21 cellular contexts compared by ENCODE assay signal in genomic region chr7:6237730-6238129, GRCh38.
"Had no signal": no experiment of that assay in that cellular context is flagged by ENCODE, and none has a peak within 500 bp of the region (broad histone marks: within the 10 kb centered on the region; RNA-seq: fewer than 3 reads in every experiment).

No MANE protein-coding gene starts in this region.

- H3K27ac ChIP-seq: colonic mucosa, hepatocyte, sigmoid colon, skin epidermis, testis, tibial nerve, upper lobe of right lung had no signal

- H3K4me1 ChIP-seq: testis had no signal

- H3K36me3 ChIP-seq: colonic mucosa, sigmoid colon, tibial nerve, upper lobe of right lung had no signal

- H3K4me3 ChIP-seq: colonic mucosa, hepatocyte, lung, sigmoid colon, skin epidermis, testis, tibial nerve, upper lobe of right lung had no signal

- H3K4me2 ChIP-seq: hepatocyte had no signal

- H3K27me3 ChIP-seq: colonic mucosa, hepatocyte, sigmoid colon, testis, tibial nerve, upper lobe of right lung had no signal

- FAIRE-seq: endothelial cell of umbilical vein, kidney had no signal

- DNase-seq: colonic mucosa; dermis blood vessel endothelial cell; endodermal cell; foreskin melanocyte; kidney; left cardiac atrium; left ventricle myocardium superior; mesenchymal stem cell; midbrain; sigmoid colon; stimulated activated CD4-positive, alpha-beta T cell treated with anti-CD3 and anti-CD28 coated beads, Interleukin-2, amount 100 ng/mL, for 24 hours; stimulated activated CD4-positive, alpha-beta T cell treated with anti-CD3 and anti-CD28 coated beads, Interleukin-4, amount 100 ng/mL, for 4 hours; stimulated activated naive B cell treated with anti-CD40 and anti-IgM and Interleukin-4, amounts not matched to agents 10 μg/mL and 1 μg/mL and 100 μg/mL, for 72 hours; stimulated activated naive CD8-positive, alpha-beta T cell treated with anti-CD3 and anti-CD28 coated beads, Interleukin-15, amount 100 ng/mL, for 72 hours; testis; upper lobe of right lung had no signal

- H3K9me3 ChIP-seq: colonic mucosa, sigmoid colon, testis, tibial nerve, upper lobe of right lung had no signal

- H2AFZ ChIP-seq: hepatocyte had no signal

- ATAC-seq: stimulated activated naive B cell treated with anti-CD40 and anti-IgM and Interleukin-4, amounts not matched to agents 10 μg/mL and 1 μg/mL and 100 μg/mL, for 72 hours; stimulated activated naive CD8-positive, alpha-beta T cell treated with anti-CD3 and anti-CD28 coated beads, Interleukin-15, amount 100 ng/mL, for 72 hours; upper lobe of right lung had no signal
